Comparison of ENCODE assay signal across 12 cellular contexts in the genomic region with DNA sequence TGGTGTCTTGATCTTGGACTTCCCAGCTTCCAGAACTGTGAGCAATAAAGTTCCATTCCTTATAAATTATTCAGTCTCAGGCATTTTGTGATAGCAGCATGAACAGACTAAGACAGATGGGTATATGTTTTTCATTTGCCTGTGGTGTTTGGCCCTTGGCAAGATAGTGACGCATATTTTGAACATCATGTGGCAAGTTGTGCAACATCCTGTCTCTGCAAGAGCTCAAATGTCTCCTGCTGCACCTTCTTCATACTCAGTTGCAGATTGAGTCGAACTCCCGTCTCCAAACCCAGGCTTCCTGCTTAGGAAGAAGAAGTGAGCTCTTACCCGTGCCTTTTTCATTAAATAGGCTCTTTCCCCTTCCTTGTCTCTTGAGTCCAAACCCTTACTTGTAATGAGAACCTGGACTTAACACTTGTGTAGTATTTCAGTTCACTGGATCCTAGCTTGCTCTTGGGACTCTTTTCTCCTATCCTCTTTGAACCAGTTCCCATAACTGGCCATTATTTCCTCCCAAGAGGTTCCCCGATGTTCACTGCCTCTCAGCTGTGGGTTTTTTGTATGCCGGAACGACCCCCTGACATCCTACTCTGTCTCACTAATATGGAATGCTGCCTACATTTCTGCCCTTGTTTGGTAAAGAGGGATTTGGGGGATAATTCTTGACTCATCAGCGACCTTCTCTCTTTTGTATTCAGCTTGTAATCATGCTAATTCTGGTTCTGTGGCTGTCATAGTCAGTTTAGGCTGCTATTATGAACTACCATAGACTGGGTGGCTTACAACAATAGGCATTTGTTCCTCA.
DNase-seq lines count a peak whose midpoint lies in the region; ATAC-seq lines count a peak whose summit lies in the region.
"Had no signal": no experiment of that assay in that cellular context is flagged by ENCODE, and none has a peak within 500 bp of the region (broad histone marks: within the 10 kb centered on the region; RNA-seq: fewer than 3 reads in every experiment).

No MANE protein-coding gene starts in this region.

- no peak for ATAC-seq in HG02973 (IDR thresholded peaks at IDR 0.05; ENCODE audit: unreplicated experiment)
- no peak for ATAC-seq in HG02840 (IDR thresholded peaks at IDR 0.05; ENCODE audit: low FRiP score, unreplicated experiment)
- ATAC-seq: HCT116 had no signal

- DNase-seq in A172 (ENCODE audit: low spot score) = peak; percentile 92
- DNase-seq in HPDE6-E6E7 (ENCODE audit: extremely low spot score) = peak; percentile 52
- peak; percentile 74 for DNase-seq in SKM-1 treated with dmso at 0.1 percent for 144 hours (lab: John Stamatoyannopoulos, UW; ENCODE audit: unreplicated experiment)
- peak; percentile 72 for DNase-seq in foreskin melanocyte
- DNase-seq in midbrain (lab: John Stamatoyannopoulos, UW) = no peak
- DNase-seq in NCI-H524 (lab: John Stamatoyannopoulos, UW) = no peak
- DNase-seq: ACHN; stimulated activated CD4-positive, alpha-beta T cell treated with anti-CD3 and anti-CD28 coated beads, Interleukin-15, amount 100 ng/mL, for 24 hours; thyroid gland had no signal

Comparison
In these comparisons a context has a peak if more than half of its experiments do, and no peak if none do; other contexts are left out.
1. DNase-seq: peak in A172 (single experiment), HPDE6-E6E7 (single experiment), SKM-1 treated with dmso at 0.1 percent for 144 hours (single experiment) and foreskin melanocyte (single experiment); none in midbrain (single experiment) and NCI-H524 (0 of 2).